Comparison of ENCODE assay signal across 6 cellular contexts in genomic region chr11:46669606-46670243, GRCh38. TPM values are rescaled to one million over a fixed set of nuclear protein-coding genes. Genes with fewer than 3 reads are reported as not detected.
A peak's percentile ranks its signal among the peaks of the same experiment; 100 is the strongest.
DNase-seq lines count a peak whose midpoint lies in the region; ATAC-seq and TF ChIP-seq lines count a peak whose summit lies in the region.

No MANE protein-coding gene starts in this region.

- H3K4me1 ChIP-seq in GM23338 (ENCODE audit: insufficient read depth), result peaks cover 9% of the 10 kb centered on the region
- peaks cover 27% of the 10 kb centered on the region for H3K4me1 ChIP-seq in lower lobe of right lung

- no peak overlapping the region for H3K4me2 ChIP-seq in GM23338

- POLR2A ChIA-PET in T-cell (lab: Charles Lee), result interaction anchor here in 1 of 2 donors (0.6 kb wide), 1 partner anchor 23 kb away, joined by 4 read pairs; no protein-coding TSS in a partner anchor

- H3F3A ChIP-seq in GM23338 (replicated peaks; ENCODE audit: low read depth), result peaks cover 8% of the 10 kb centered on the region; the same call in 1 of the 2 replicates

- peaks cover 10% of the 10 kb centered on the region for H3K4me1 Mint-ChIP-seq in GM23338
- H3K4me1 Mint-ChIP-seq in T-cell, result peaks cover 56 to 61% (median 60%) of the 10 kb centered on the region in 3 donors
- H3K4me1 Mint-ChIP-seq in osteocyte (ENCODE audit: unreplicated experiment), result peaks cover 10% of the 10 kb centered on the region

- H4K20me1 ChIP-seq in GM23338 (replicated peaks; ENCODE audit: insufficient read depth), result peaks cover 4% of the 10 kb centered on the region; the same call in 1 of the 2 replicates

- no peaks in the 10 kb centered on the region for H3K79me2 ChIP-seq in GM23338 (replicated peaks; ENCODE audit: insufficient read depth)

- H3K4me3 Mint-ChIP-seq in GM23338 (no peak overlapping the region), T-cell (peak overlapping the region in 1 of 3 donors; percentile 70), osteocyte (ENCODE audit: unreplicated experiment) (no peak overlapping the region)

- H3K9me3 Mint-ChIP-seq in GM23338, result no peaks in the 10 kb centered on the region
- H3K9me3 Mint-ChIP-seq in T-cell, result no peaks in the 10 kb centered on the region
- H3K9me3 Mint-ChIP-seq in osteocyte (ENCODE audit: unreplicated experiment), result no peaks in the 10 kb centered on the region

- H3K9me3 ChIP-seq in lower lobe of right lung, result no peaks in the 10 kb centered on the region

- no peaks in the 10 kb centered on the region for H3K9me2 ChIP-seq in GM23338 (ENCODE audit: insufficient read depth)

- ATAC-seq in GM23338 (peak; percentile 76), T-cell (replicated peaks in 1 of 4) (no peak), lower lobe of right lung (peak in 1 of 2 donors; percentile 30), HG02973 (IDR thresholded peaks at IDR 0.05; ENCODE audit: unreplicated experiment) (no peak), GM21825 (IDR thresholded peaks at IDR 0.05; ENCODE audit: unreplicated experiment) (no peak)

- no peak overlapping the region for H2AFZ ChIP-seq in GM23338

- H3K36me3 Mint-ChIP-seq in GM23338 (ENCODE audit: low read depth), result peaks cover 51% of the 10 kb centered on the region
- H3K36me3 Mint-ChIP-seq in T-cell, result peaks cover 63% of the 10 kb centered on the region
- H3K36me3 Mint-ChIP-seq in osteocyte (ENCODE audit: unreplicated experiment), result peaks cover 49% of the 10 kb centered on the region

- no peak overlapping the region for H3K27ac Mint-ChIP-seq in GM23338
- peak overlapping the region; percentile 73 to 84 for H3K27ac Mint-ChIP-seq in T-cell
- H3K27ac Mint-ChIP-seq in osteocyte (ENCODE audit: unreplicated experiment), result no peak overlapping the region

- H3K27ac ChIP-seq in GM23338 (ENCODE audit: low read depth) (no peak overlapping the region), lower lobe of right lung (peak overlapping the region; percentile 19)

- TF ChIP-seq CTCF in GM23338 (conservative IDR thresholded peaks at IDR 0.05; ENCODE audit: low read depth in 2 of 2), result peak; percentile 68 to 72
- peak; percentile 23 for TF ChIP-seq CTCF in lower lobe of right lung (IDR thresholded peaks at IDR 0.05)
- no peak for TF ChIP-seq CTCF in osteocyte (IDR thresholded peaks at IDR 0.05)

- CTCF ChIA-PET in T-cell (lab: Charles Lee), result interaction anchor here (0.5 to 1.6 kb wide), 3 partner anchors 144 to 201 kb away, joined by 3 to 7 read pairs (median 3); no protein-coding TSS in a partner anchor

- H3K36me3 ChIP-seq in GM23338 (ENCODE audit: insufficient read depth), result peaks cover 31% of the 10 kb centered on the region; the same call in 1 of the 2 replicates
- peaks cover 92% of the 10 kb centered on the region for H3K36me3 ChIP-seq in lower lobe of right lung

- H3K27me3 ChIP-seq in GM23338 (ENCODE audit: insufficient read depth), result no peaks in the 10 kb centered on the region
- no peaks in the 10 kb centered on the region for H3K27me3 ChIP-seq in lower lobe of right lung (ENCODE audit: low read depth)

- H3K27me3 Mint-ChIP-seq in GM23338 (ENCODE audit: insufficient read depth, low read depth, poor library complexity) (peaks cover 6% of the 10 kb centered on the region), T-cell (no peaks in the 10 kb centered on the region), osteocyte (ENCODE audit: unreplicated experiment) (no peaks in the 10 kb centered on the region)

- intact Hi-C loops in lower lobe of right lung (cut with DNase I), result no loop called here

- H3K4me3 ChIP-seq in GM23338 (no peak overlapping the region), lower lobe of right lung (no peak overlapping the region)

- DNase-seq in GM23338 (ENCODE audit: low spot score) (peak; percentile 50), T-cell (no peak), lower lobe of right lung (no peak), osteocyte (ENCODE audit: extremely low spot score, unreplicated experiment) (no peak)

TF ChIP-seq in GM23338, 12 proteins besides CTCF, POLR2A, EP300 and RAD21:
- TF ChIP-seq JUNB (IDR thresholded peaks at IDR 0.05; ENCODE audit: unreplicated experiment) (no peak), EZH2phosphoT487 (IDR thresholded peaks at IDR 0.05; ENCODE audit: unreplicated experiment) (no peak)

RNA-seq across cellular contexts. Expression of gene ARHGAP1, which starts 30.7 kb away (rescaled TPM):
- total RNA-seq in GM23338 (2014; rRNA removed; shearing (Covaris generic)), result 30.4 and 38.1 TPM in 2 replicates
- 23.4 and 23.5 TPM in 2 replicates for polyA plus RNA-seq in GM23338 (2016; fragmentation: Nextera tagmentation; extraction: Ambion mirVana)
- 10 to 100 TPM; 64.6 to 71.8 (median 70.3) TPM for total RNA-seq in T-cell
- total RNA-seq in lower lobe of right lung, result 67.4 TPM
- 97.2 and 98.1 TPM in 2 replicates for total RNA-seq in osteocyte

RNA-seq across cellular contexts. Expression of gene ZNF408, which starts 31.1 kb away (rescaled TPM):
- 17.2 and 25.6 TPM in 2 replicates for total RNA-seq in GM23338 (2014; rRNA removed; shearing (Covaris generic))
- 6.1 and 7.8 TPM in 2 replicates for polyA plus RNA-seq in GM23338 (2016; fragmentation: Nextera tagmentation; extraction: Ambion mirVana)
- total RNA-seq in T-cell (10 to 100 TPM in 4 of 5 donors, 1 to 10 TPM in 1; 6.1 to 22.4 (median 19.7) TPM), lower lobe of right lung (8.6 TPM), osteocyte (11.2 and 14.5 TPM in 2 replicates)

RNA-seq across cellular contexts. Expression of gene F2, which starts 49.3 kb away (rescaled TPM):
- 0.21 TPM in 1 of 2 replicates, not detected in the other for total RNA-seq in GM23338 (2014; rRNA removed; shearing (Covaris generic))
- polyA plus RNA-seq in GM23338 (2016; fragmentation: Nextera tagmentation; extraction: Ambion mirVana), result 0.31 TPM in 1 of 2 replicates, not detected in the other
- under 1 TPM in 4 of 5 donors, not detected in 1; 0.26 to 0.85 (median 0.57) TPM for total RNA-seq in T-cell
- total RNA-seq in lower lobe of right lung, result not detected
- total RNA-seq in osteocyte, result 0.19 TPM in 1 of 2 replicates, not detected in the other

RNA-seq across cellular contexts. Expression of gene ATG13, which starts 52.4 kb away (rescaled TPM):
- total RNA-seq in GM23338 (2014; rRNA removed; shearing (Covaris generic)), result 71.1 and 71.4 TPM in 2 replicates
- 32.3 and 32.9 TPM in 2 replicates for polyA plus RNA-seq in GM23338 (2016; fragmentation: Nextera tagmentation; extraction: Ambion mirVana)
- total RNA-seq in T-cell, result 100 to 1,000 TPM in 4 of 5 donors, 10 to 100 TPM in 1; 91.8 to 115 (median 102) TPM
- 54.4 TPM for total RNA-seq in lower lobe of right lung
- 87.2 and 88.6 TPM in 2 replicates for total RNA-seq in osteocyte

RNA-seq across cellular contexts. Expression of gene HARBI1, which starts 52.7 kb away (rescaled TPM):
- 4.9 and 6.5 TPM in 2 replicates for total RNA-seq in GM23338 (2014; rRNA removed; shearing (Covaris generic))
- 4.2 TPM in 2 replicates for polyA plus RNA-seq in GM23338 (2016; fragmentation: Nextera tagmentation; extraction: Ambion mirVana)
- total RNA-seq in T-cell (10 to 100 TPM in 3 of 5 donors, 1 to 10 TPM in 2; 6.7 to 17.3 (median 10.3) TPM), lower lobe of right lung (6.3 TPM), osteocyte (6.1 and 6.7 TPM in 2 replicates)

Comparison
In these comparisons a context has a peak if more than half of its experiments do, and no peak if none do; other contexts are left out.
1. H3K27ac Mint-ChIP-seq: peak in T-cell (2 of 2); none in GM23338 (single experiment) and osteocyte (single experiment).